9 cellular contexts compared by ENCODE assay signal in the genomic region with DNA sequence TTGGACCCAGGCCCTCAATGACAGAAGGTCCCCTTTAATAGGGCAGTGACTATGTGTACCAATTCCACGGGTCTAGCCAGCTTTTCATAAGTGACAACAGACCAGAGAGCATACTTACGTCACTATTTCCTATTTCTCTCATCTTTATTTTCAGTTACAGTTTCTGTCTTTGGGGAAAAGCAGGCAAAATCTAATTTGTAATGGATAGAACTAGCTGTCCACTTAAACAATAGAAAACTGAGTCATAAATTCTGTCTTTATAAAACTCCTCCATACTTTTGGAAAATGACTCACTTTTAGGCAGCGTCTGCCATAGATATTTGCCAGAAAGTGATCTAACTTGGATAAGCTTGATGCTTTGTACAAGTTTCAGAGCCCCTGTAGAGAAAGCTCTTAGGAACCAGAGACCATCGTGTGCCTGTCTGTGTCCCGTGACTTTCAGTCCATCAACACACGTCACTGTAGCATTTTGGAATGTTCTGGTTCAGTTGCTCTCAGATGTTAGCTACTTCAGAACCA.
DNase-seq lines count a peak whose midpoint lies in the region; ATAC-seq and TF ChIP-seq lines count a peak whose summit lies in the region.
"Had no signal": no experiment of that assay in that cellular context is flagged by ENCODE, and none has a peak within 500 bp of the region (broad histone marks: within the 10 kb centered on the region; RNA-seq: fewer than 3 reads in every experiment).

No MANE protein-coding gene starts in this region.

- H3K9me3 ChIP-seq in T-helper 17 cell (ENCODE audit: control insufficient read depth, low read length, poor library complexity, severe bottlenecking) (no peaks in the 10 kb centered on the region), left lung (no peaks in the 10 kb centered on the region), ascending aorta (no peaks in the 10 kb centered on the region)

- intact Hi-C loops in left lung (cut with DNase I): no loop called here
- intact Hi-C loops in ascending aorta (cut with DNase I): no loop called here
- intact Hi-C loops in sciatic nerve (cut with DNase I): no loop called here

- no peaks in the 10 kb centered on the region for H3K36me3 ChIP-seq in left lung
- no peaks in the 10 kb centered on the region for H3K36me3 ChIP-seq in ascending aorta

- ATAC-seq in HG02571 (IDR thresholded peaks at IDR 0.05; ENCODE audit: unreplicated experiment) (peak; percentile 84), T-helper 17 cell (peak; percentile 68), left lung (peak; percentile 34), sciatic nerve (no peak)

- H3K4me3 Mint-ChIP-seq in T-helper 17 cell: peak overlapping the region; percentile 36

- H3K4me1 ChIP-seq in left lung (peaks cover 0 to 8% of the 10 kb centered on the region in 2 donors), ascending aorta (no peaks in the 10 kb centered on the region)

- no peak overlapping the region for H3K4me3 ChIP-seq in left lung
- no peak overlapping the region for H3K4me3 ChIP-seq in ascending aorta

- H3K36me3 Mint-ChIP-seq in T-helper 17 cell (ENCODE audit: low read depth): no peaks in the 10 kb centered on the region

- H3K27ac ChIP-seq in left lung: no peak overlapping the region
- H3K27ac ChIP-seq in ascending aorta: no peak overlapping the region
- H3K27ac ChIP-seq: KMS-11 had no signal

- in situ Hi-C loops in GM13976 (cut with MboI; ENCODE audit: low sequenced_read_pairs, unreplicated experiment): no loop called here

- TF ChIP-seq CTCF in GM13976 (IDR thresholded peaks at IDR 0.05; ENCODE audit: borderline replicate concordance, control extremely low read depth, extremely low read depth, insufficient read depth, missing control alignments) (no peak), left lung (IDR thresholded peaks at IDR 0.05) (no peak), ascending aorta (IDR thresholded peaks at IDR 0.05) (no peak)

- H3K4me1 Mint-ChIP-seq in T-helper 17 cell: peaks cover 37% of the 10 kb centered on the region

- H3K27me3 Mint-ChIP-seq in T-helper 17 cell: no peaks in the 10 kb centered on the region

- no peaks in the 10 kb centered on the region for H3K27me3 ChIP-seq in left lung
- H3K27me3 ChIP-seq in ascending aorta: no peaks in the 10 kb centered on the region

- peak overlapping the region; percentile 90 for H3K27ac Mint-ChIP-seq in T-helper 17 cell

- DNase-seq in GM13976 (ENCODE audit: low spot score) (peak; percentile 66), T-helper 17 cell (no peak), left lung (no peak), NCI-H2171 (lab: John Stamatoyannopoulos, UW) (no peak), ascending aorta (ENCODE audit: low spot score in 2 of 2) (no peak), sciatic nerve (ENCODE audit: low spot score) (no peak), NCI-H526 (lab: John Stamatoyannopoulos, UW) (no peak)
